1 cellular context compared by ENCODE assay signal in the genomic region with DNA sequence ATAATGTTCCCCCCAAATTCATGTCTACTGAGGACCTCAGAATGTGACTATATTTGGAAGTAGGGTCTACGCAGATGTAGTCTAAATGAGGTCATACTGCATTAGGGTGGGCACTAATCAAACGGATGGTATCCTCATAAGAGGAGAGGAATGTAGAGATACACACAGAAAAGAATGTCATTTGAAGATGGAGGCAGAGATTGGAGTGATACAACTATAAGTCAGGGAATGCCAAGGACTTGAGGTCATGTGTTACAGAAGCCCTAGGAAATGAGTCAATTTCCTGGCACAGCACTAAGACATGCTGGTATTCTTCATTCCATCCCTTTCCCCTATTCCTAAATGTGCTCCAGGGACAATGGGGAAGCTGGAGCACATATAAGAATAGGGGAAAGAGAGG.
A peak's percentile ranks its signal among the peaks of the same experiment; 100 is the strongest.
TF ChIP-seq lines count a peak whose summit lies in the region.

No MANE protein-coding gene starts in this region.

TF ChIP-seq in A549, 52 proteins besides CTCF, POLR2A, EP300 and RAD21 (continued from another document):
- TF ChIP-seq, protein P1, sequence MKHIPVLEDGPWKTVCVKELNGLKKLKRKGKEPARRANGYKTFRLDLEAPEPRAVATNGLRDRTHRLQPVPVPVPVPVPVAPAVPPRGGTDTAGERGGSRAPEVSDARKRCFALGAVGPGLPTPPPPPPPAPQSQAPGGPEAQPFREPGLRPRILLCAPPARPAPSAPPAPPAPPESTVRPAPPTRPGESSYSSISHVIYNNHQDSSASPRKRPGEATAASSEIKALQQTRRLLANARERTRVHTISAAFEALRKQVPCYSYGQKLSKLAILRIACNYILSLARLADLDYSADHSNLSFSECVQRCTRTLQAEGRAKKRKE (CRISPR knock-in tag; IDR thresholded peaks at IDR 0.05; ENCODE audit: low read depth) = no peak
- TF ChIP-seq TP53 (CRISPR knock-in tag; IDR thresholded peaks at IDR 0.05) (no peak), FOXS1 (CRISPR knock-in tag; IDR thresholded peaks at IDR 0.05) (no peak; the same call in 1 of the 2 replicates), TFCP2L1 (CRISPR knock-in tag; IDR thresholded peaks at IDR 0.05) (no peak), ZC3H11A (IDR thresholded peaks at IDR 0.05) (no peak), HDAC2 (IDR thresholded peaks at IDR 0.05) (no peak), EHF (CRISPR knock-in tag; IDR thresholded peaks at IDR 0.05) (no peak), EHMT2 (IDR thresholded peaks at IDR 0.05; ENCODE audit: low read depth) (no peak), CEBPB (IDR thresholded peaks at IDR 0.05) (peak in 1 of 2 experiments; percentile 23; a peak in 1 of 4 replicates), CBX2 (IDR thresholded peaks at IDR 0.05; ENCODE audit: borderline replicate concordance, low read depth) (no peak), GATA3 (IDR thresholded peaks at IDR 0.05; ENCODE audit: borderline replicate concordance) (peak; percentile 97), NR3C1 (IDR thresholded peaks at IDR 0.05) (no peak), MAZ (IDR thresholded peaks at IDR 0.05; ENCODE audit: borderline replicate concordance, low read depth, low read length) (no peak)
- TF ChIP-seq, protein P2, sequence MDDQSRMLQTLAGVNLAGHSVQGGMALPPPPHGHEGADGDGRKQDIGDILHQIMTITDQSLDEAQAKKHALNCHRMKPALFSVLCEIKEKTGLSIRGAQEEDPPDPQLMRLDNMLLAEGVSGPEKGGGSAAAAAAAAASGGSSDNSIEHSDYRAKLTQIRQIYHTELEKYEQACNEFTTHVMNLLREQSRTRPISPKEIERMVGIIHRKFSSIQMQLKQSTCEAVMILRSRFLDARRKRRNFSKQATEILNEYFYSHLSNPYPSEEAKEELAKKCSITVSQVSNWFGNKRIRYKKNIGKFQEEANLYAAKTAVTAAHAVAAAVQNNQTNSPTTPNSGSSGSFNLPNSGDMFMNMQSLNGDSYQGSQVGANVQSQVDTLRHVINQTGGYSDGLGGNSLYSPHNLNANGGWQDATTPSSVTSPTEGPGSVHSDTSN (IDR thresholded peaks at IDR 0.05) = no peak
- TF ChIP-seq, protein P3, sequence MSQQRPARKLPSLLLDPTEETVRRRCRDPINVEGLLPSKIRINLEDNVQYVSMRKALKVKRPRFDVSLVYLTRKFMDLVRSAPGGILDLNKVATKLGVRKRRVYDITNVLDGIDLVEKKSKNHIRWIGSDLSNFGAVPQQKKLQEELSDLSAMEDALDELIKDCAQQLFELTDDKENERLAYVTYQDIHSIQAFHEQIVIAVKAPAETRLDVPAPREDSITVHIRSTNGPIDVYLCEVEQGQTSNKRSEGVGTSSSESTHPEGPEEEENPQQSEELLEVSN (IDR thresholded peaks at IDR 0.05; ENCODE audit: borderline replicate concordance, low read depth) = no peak
- TF ChIP-seq, protein P4, sequence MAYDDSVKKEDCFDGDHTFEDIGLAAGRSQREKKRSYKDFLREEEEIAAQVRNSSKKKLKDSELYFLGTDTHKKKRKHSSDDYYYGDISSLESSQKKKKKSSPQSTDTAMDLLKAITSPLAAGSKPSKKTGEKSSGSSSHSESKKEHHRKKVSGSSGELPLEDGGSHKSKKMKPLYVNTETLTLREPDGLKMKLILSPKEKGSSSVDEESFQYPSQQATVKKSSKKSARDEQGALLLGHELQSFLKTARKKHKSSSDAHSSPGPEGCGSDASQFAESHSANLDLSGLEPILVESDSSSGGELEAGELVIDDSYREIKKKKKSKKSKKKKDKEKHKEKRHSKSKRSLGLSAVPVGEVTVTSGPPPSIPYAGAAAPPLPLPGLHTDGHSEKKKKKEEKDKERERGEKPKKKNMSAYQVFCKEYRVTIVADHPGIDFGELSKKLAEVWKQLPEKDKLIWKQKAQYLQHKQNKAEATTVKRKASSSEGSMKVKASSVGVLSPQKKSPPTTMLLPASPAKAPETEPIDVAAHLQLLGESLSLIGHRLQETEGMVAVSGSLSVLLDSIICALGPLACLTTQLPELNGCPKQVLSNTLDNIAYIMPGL (CRISPR knock-in tag; IDR thresholded peaks at IDR 0.05; ENCODE audit: borderline replicate concordance) = no peak
- TF ChIP-seq, protein P5, sequence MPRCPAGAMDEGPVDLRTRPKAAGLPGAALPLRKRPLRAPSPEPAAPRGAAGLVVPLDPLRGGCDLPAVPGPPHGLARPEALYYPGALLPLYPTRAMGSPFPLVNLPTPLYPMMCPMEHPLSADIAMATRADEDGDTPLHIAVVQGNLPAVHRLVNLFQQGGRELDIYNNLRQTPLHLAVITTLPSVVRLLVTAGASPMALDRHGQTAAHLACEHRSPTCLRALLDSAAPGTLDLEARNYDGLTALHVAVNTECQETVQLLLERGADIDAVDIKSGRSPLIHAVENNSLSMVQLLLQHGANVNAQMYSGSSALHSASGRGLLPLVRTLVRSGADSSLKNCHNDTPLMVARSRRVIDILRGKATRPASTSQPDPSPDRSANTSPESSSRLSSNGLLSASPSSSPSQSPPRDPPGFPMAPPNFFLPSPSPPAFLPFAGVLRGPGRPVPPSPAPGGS (IDR thresholded peaks at IDR 0.05) = 0 out of 3 replicates have a peak, but pooled peaks have one; percentile 17
- TF ChIP-seq, protein P6, sequence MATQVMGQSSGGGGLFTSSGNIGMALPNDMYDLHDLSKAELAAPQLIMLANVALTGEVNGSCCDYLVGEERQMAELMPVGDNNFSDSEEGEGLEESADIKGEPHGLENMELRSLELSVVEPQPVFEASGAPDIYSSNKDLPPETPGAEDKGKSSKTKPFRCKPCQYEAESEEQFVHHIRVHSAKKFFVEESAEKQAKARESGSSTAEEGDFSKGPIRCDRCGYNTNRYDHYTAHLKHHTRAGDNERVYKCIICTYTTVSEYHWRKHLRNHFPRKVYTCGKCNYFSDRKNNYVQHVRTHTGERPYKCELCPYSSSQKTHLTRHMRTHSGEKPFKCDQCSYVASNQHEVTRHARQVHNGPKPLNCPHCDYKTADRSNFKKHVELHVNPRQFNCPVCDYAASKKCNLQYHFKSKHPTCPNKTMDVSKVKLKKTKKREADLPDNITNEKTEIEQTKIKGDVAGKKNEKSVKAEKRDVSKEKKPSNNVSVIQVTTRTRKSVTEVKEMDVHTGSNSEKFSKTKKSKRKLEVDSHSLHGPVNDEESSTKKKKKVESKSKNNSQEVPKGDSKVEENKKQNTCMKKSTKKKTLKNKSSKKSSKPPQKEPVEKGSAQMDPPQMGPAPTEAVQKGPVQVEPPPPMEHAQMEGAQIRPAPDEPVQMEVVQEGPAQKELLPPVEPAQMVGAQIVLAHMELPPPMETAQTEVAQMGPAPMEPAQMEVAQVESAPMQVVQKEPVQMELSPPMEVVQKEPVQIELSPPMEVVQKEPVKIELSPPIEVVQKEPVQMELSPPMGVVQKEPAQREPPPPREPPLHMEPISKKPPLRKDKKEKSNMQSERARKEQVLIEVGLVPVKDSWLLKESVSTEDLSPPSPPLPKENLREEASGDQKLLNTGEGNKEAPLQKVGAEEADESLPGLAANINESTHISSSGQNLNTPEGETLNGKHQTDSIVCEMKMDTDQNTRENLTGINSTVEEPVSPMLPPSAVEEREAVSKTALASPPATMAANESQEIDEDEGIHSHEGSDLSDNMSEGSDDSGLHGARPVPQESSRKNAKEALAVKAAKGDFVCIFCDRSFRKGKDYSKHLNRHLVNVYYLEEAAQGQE (IDR thresholded peaks at IDR 0.05) = no peak
